Comparison of ENCODE assay signal across 1 cellular context in the genomic region with DNA sequence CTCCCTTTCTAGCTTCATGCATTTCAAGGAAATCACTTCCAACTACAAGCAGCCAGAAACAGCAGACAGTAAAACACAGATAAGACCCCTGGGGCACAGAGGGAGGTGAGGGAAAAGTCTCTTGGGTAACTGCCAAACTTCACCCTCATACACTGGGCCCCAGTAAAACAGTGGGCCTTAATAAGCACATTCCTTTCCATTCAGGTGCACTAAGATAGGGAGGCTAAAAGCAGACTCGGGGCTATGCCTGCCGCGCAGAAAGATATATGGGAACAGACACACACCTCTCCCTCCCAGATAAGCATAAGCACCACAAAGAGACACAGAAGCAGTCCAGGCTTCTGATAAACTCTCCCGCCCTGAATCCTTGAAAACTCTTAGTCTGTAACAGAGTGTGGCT.
A peak's percentile ranks its signal among the peaks of the same experiment; 100 is the strongest.
TF ChIP-seq lines count a peak whose summit lies in the region.

No MANE protein-coding gene starts in this region.

TF ChIP-seq in K562, 482 proteins besides CTCF, POLR2A, EP300 and RAD21 (continued from another document and continues in another):
- TF ChIP-seq, protein P1, sequence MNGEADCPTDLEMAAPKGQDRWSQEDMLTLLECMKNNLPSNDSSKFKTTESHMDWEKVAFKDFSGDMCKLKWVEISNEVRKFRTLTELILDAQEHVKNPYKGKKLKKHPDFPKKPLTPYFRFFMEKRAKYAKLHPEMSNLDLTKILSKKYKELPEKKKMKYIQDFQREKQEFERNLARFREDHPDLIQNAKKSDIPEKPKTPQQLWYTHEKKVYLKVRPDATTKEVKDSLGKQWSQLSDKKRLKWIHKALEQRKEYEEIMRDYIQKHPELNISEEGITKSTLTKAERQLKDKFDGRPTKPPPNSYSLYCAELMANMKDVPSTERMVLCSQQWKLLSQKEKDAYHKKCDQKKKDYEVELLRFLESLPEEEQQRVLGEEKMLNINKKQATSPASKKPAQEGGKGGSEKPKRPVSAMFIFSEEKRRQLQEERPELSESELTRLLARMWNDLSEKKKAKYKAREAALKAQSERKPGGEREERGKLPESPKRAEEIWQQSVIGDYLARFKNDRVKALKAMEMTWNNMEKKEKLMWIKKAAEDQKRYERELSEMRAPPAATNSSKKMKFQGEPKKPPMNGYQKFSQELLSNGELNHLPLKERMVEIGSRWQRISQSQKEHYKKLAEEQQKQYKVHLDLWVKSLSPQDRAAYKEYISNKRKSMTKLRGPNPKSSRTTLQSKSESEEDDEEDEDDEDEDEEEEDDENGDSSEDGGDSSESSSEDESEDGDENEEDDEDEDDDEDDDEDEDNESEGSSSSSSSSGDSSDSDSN (IDR thresholded peaks at IDR 0.05; ENCODE audit: borderline replicate concordance in 1 of 2, low read depth in 2 of 2, low read length in 2 of 2), result no peak
- TF ChIP-seq, protein P2, sequence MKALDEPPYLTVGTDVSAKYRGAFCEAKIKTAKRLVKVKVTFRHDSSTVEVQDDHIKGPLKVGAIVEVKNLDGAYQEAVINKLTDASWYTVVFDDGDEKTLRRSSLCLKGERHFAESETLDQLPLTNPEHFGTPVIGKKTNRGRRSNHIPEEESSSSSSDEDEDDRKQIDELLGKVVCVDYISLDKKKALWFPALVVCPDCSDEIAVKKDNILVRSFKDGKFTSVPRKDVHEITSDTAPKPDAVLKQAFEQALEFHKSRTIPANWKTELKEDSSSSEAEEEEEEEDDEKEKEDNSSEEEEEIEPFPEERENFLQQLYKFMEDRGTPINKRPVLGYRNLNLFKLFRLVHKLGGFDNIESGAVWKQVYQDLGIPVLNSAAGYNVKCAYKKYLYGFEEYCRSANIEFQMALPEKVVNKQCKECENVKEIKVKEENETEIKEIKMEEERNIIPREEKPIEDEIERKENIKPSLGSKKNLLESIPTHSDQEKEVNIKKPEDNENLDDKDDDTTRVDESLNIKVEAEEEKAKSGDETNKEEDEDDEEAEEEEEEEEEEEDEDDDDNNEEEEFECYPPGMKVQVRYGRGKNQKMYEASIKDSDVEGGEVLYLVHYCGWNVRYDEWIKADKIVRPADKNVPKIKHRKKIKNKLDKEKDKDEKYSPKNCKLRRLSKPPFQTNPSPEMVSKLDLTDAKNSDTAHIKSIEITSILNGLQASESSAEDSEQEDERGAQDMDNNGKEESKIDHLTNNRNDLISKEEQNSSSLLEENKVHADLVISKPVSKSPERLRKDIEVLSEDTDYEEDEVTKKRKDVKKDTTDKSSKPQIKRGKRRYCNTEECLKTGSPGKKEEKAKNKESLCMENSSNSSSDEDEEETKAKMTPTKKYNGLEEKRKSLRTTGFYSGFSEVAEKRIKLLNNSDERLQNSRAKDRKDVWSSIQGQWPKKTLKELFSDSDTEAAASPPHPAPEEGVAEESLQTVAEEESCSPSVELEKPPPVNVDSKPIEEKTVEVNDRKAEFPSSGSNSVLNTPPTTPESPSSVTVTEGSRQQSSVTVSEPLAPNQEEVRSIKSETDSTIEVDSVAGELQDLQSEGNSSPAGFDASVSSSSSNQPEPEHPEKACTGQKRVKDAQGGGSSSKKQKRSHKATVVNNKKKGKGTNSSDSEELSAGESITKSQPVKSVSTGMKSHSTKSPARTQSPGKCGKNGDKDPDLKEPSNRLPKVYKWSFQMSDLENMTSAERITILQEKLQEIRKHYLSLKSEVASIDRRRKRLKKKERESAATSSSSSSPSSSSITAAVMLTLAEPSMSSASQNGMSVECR (CRISPR knock-in tag; IDR thresholded peaks at IDR 0.05), result no peak
- TF ChIP-seq ESRRA (IDR thresholded peaks at IDR 0.05; ENCODE audit: borderline replicate concordance, low read depth) (peak; percentile 36; the same call in 1 of the 2 replicates), ZNF785 (CRISPR knock-in tag; IDR thresholded peaks at IDR 0.05) (no peak), ZNF282 (CRISPR knock-in tag; IDR thresholded peaks at IDR 0.05) (no peak), RBM14 (IDR thresholded peaks at IDR 0.05; ENCODE audit: borderline replicate concordance, insufficient read depth, low read depth, low read length) (no peak), KDM4B (IDR thresholded peaks at IDR 0.05; ENCODE audit: borderline replicate concordance in 2 of 2, low read depth in 1 of 2) (no peak), MAZ (CRISPR knock-in tag; conservative IDR thresholded peaks at IDR 0.05 in 1 of 2, IDR thresholded peaks at IDR 0.05 in 1 of 2) (peak in 1 of 2 experiments; percentile 50; a peak in 2 of 4 replicates), SRSF1 (IDR thresholded peaks at IDR 0.05; ENCODE audit: low read depth, low read length) (no peak), NFYB (IDR thresholded peaks at IDR 0.05; ENCODE audit: extremely low read depth, insufficient read length) (no peak), ZNF695 (CRISPR knock-in tag; IDR thresholded peaks at IDR 0.05) (no peak), CEBPB (tag; IDR thresholded peaks at IDR 0.05) (no peak), CHD1 (IDR thresholded peaks at IDR 0.05; ENCODE audit: low read length) (no peak), HSF4 (CRISPR knock-in tag; IDR thresholded peaks at IDR 0.05; ENCODE audit: borderline replicate concordance) (no peak), KAT8 (IDR thresholded peaks at IDR 0.05; ENCODE audit: low read depth) (no peak), ZBED1 (IDR thresholded peaks at IDR 0.05) (peak; percentile 74; the same call in 1 of the 2 replicates), NR2C2 (CRISPR knock-in tag; IDR thresholded peaks at IDR 0.05) (no peak), NR2C2 (tag; IDR thresholded peaks at IDR 0.05) (no peak), IRF2 (CRISPR knock-in tag; IDR thresholded peaks at IDR 0.05) (no peak), FOXM1 (IDR thresholded peaks at IDR 0.05; ENCODE audit: low read depth) (peak; percentile 89), FOXM1 (CRISPR knock-in tag; IDR thresholded peaks at IDR 0.05; ENCODE audit: low read depth) (no peak), CHD4 (IDR thresholded peaks at IDR 0.05; ENCODE audit: insufficient read depth, insufficient replicate concordance, low read depth, low read length, poor library complexity, severe bottlenecking) (no peak), WHSC1 (IDR thresholded peaks at IDR 0.05; ENCODE audit: low read length) (no peak), GTF2A2 (tag; IDR thresholded peaks at IDR 0.05) (no peak), BCOR (IDR thresholded peaks at IDR 0.05) (peak; percentile 91), ZNF12 (CRISPR knock-in tag; IDR thresholded peaks at IDR 0.05) (no peak), ZBTB8A (IDR thresholded peaks at IDR 0.05; ENCODE audit: partially characterized antibody) (no peak)
- TF ChIP-seq, protein P3, sequence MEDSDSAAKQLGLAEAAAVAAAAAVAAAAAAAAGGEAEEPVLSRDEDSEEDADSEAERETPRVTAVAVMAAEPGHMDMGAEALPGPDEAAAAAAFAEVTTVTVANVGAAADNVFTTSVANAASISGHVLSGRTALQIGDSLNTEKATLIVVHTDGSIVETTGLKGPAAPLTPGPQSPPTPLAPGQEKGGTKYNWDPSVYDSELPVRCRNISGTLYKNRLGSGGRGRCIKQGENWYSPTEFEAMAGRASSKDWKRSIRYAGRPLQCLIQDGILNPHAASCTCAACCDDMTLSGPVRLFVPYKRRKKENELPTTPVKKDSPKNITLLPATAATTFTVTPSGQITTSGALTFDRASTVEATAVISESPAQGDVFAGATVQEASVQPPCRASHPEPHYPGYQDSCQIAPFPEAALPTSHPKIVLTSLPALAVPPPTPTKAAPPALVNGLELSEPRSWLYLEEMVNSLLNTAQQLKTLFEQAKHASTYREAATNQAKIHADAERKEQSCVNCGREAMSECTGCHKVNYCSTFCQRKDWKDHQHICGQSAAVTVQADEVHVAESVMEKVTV (CRISPR knock-in tag; IDR thresholded peaks at IDR 0.05), result no peak
- TF ChIP-seq, protein P4, sequence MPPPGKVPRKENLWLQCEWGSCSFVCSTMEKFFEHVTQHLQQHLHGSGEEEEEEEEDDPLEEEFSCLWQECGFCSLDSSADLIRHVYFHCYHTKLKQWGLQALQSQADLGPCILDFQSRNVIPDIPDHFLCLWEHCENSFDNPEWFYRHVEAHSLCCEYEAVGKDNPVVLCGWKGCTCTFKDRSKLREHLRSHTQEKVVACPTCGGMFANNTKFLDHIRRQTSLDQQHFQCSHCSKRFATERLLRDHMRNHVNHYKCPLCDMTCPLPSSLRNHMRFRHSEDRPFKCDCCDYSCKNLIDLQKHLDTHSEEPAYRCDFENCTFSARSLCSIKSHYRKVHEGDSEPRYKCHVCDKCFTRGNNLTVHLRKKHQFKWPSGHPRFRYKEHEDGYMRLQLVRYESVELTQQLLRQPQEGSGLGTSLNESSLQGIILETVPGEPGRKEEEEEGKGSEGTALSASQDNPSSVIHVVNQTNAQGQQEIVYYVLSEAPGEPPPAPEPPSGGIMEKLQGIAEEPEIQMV (tag; conservative IDR thresholded peaks at IDR 0.05; ENCODE audit: low read depth), result no peak
- TF ChIP-seq, protein P5, sequence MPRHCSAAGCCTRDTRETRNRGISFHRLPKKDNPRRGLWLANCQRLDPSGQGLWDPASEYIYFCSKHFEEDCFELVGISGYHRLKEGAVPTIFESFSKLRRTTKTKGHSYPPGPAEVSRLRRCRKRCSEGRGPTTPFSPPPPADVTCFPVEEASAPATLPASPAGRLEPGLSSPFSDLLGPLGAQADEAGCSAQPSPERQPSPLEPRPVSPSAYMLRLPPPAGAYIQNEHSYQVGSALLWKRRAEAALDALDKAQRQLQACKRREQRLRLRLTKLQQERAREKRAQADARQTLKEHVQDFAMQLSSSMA (CRISPR knock-in tag; IDR thresholded peaks at IDR 0.05), result no peak
- TF ChIP-seq, protein P6, sequence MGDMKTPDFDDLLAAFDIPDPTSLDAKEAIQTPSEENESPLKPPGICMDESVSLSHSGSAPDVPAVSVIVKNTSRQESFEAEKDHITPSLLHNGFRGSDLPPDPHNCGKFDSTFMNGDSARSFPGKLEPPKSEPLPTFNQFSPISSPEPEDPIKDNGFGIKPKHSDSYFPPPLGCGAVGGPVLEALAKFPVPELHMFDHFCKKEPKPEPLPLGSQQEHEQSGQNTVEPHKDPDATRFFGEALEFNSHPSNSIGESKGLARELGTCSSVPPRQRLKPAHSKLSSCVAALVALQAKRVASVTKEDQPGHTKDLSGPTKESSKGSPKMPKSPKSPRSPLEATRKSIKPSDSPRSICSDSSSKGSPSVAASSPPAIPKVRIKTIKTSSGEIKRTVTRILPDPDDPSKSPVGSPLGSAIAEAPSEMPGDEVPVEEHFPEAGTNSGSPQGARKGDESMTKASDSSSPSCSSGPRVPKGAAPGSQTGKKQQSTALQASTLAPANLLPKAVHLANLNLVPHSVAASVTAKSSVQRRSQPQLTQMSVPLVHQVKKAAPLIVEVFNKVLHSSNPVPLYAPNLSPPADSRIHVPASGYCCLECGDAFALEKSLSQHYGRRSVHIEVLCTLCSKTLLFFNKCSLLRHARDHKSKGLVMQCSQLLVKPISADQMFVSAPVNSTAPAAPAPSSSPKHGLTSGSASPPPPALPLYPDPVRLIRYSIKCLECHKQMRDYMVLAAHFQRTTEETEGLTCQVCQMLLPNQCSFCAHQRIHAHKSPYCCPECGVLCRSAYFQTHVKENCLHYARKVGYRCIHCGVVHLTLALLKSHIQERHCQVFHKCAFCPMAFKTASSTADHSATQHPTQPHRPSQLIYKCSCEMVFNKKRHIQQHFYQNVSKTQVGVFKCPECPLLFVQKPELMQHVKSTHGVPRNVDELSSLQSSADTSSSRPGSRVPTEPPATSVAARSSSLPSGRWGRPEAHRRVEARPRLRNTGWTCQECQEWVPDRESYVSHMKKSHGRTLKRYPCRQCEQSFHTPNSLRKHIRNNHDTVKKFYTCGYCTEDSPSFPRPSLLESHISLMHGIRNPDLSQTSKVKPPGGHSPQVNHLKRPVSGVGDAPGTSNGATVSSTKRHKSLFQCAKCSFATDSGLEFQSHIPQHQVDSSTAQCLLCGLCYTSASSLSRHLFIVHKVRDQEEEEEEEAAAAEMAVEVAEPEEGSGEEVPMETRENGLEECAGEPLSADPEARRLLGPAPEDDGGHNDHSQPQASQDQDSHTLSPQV (IDR thresholded peaks at IDR 0.05), result no peak
- TF ChIP-seq, protein P7, sequence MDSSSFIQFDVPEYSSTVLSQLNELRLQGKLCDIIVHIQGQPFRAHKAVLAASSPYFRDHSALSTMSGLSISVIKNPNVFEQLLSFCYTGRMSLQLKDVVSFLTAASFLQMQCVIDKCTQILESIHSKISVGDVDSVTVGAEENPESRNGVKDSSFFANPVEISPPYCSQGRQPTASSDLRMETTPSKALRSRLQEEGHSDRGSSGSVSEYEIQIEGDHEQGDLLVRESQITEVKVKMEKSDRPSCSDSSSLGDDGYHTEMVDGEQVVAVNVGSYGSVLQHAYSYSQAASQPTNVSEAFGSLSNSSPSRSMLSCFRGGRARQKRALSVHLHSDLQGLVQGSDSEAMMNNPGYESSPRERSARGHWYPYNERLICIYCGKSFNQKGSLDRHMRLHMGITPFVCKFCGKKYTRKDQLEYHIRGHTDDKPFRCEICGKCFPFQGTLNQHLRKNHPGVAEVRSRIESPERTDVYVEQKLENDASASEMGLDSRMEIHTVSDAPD (CRISPR knock-in tag; IDR thresholded peaks at IDR 0.05), result no peak
- TF ChIP-seq, protein P8, sequence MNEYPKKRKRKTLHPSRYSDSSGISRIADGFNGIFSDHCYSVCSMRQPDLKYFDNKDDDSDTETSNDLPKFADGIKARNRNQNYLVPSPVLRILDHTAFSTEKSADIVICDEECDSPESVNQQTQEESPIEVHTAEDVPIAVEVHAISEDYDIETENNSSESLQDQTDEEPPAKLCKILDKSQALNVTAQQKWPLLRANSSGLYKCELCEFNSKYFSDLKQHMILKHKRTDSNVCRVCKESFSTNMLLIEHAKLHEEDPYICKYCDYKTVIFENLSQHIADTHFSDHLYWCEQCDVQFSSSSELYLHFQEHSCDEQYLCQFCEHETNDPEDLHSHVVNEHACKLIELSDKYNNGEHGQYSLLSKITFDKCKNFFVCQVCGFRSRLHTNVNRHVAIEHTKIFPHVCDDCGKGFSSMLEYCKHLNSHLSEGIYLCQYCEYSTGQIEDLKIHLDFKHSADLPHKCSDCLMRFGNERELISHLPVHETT (CRISPR knock-in tag; conservative IDR thresholded peaks at IDR 0.05 in 1 of 2, IDR thresholded peaks at IDR 0.05 in 1 of 2), result no peak
- TF ChIP-seq, protein P9, sequence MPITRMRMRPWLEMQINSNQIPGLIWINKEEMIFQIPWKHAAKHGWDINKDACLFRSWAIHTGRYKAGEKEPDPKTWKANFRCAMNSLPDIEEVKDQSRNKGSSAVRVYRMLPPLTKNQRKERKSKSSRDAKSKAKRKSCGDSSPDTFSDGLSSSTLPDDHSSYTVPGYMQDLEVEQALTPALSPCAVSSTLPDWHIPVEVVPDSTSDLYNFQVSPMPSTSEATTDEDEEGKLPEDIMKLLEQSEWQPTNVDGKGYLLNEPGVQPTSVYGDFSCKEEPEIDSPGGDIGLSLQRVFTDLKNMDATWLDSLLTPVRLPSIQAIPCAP (CRISPR knock-in tag; IDR thresholded peaks at IDR 0.05; ENCODE audit: borderline replicate concordance), result no peak
